Comparison of ENCODE assay signal across 1 cellular context in genomic region chr5:168528521-168529360, GRCh38.
TF ChIP-seq lines count a peak whose summit lies in the region.

TSS of gene FBLL1 (plus strand) at chr5:168529305. CDS start at chr5:168529505, 200 bp downstream.

TF ChIP-seq in HepG2, 621 proteins besides CTCF, POLR2A, EP300 and RAD21 (continued from another document and continues in another):
- 0 out of 2 replicates have a peak, but pooled peaks have one; percentile 31 for TF ChIP-seq ATF2 (CRISPR knock-in tag; IDR thresholded peaks at IDR 0.05)
- TF ChIP-seq ZNF543 (CRISPR knock-in tag; IDR thresholded peaks at IDR 0.05), result no peak
- TF ChIP-seq POLR2G (IDR thresholded peaks at IDR 0.05; ENCODE audit: low read depth, low read length), result no peak
- TF ChIP-seq ZMYM2 (CRISPR knock-in tag; IDR thresholded peaks at IDR 0.05), result no peak
- TF ChIP-seq ELF4 (CRISPR knock-in tag; IDR thresholded peaks at IDR 0.05; ENCODE audit: borderline replicate concordance), result no peak
- TF ChIP-seq ZNF614 (CRISPR knock-in tag; IDR thresholded peaks at IDR 0.05; ENCODE audit: borderline replicate concordance), result no peak
- no peak for TF ChIP-seq ZFP41 (CRISPR knock-in tag; IDR thresholded peaks at IDR 0.05; ENCODE audit: borderline replicate concordance)
- TF ChIP-seq ZNF510 (CRISPR knock-in tag; IDR thresholded peaks at IDR 0.05; ENCODE audit: low read depth), result no peak
- no peak for TF ChIP-seq ETS1 (CRISPR knock-in tag; IDR thresholded peaks at IDR 0.05)
- no peak for TF ChIP-seq ATF5 (CRISPR knock-in tag; IDR thresholded peaks at IDR 0.05; ENCODE audit: low read depth)
- no peak for TF ChIP-seq ZNF678 (CRISPR knock-in tag; IDR thresholded peaks at IDR 0.05)
- no peak for TF ChIP-seq ZNF3 (CRISPR knock-in tag; IDR thresholded peaks at IDR 0.05)
- TF ChIP-seq BRD4 (CRISPR knock-in tag; IDR thresholded peaks at IDR 0.05), result no peak
- TF ChIP-seq ZNF780A (CRISPR knock-in tag; IDR thresholded peaks at IDR 0.05), result no peak
- TF ChIP-seq TEF (CRISPR knock-in tag; IDR thresholded peaks at IDR 0.05), result peak; percentile 51; the same call in 1 of the 2 replicates
- TF ChIP-seq ARHGAP35 (CRISPR knock-in tag; IDR thresholded peaks at IDR 0.05; ENCODE audit: borderline replicate concordance), result no peak; the same call in 1 of the 2 replicates
- no peak for TF ChIP-seq JUNB (CRISPR knock-in tag; IDR thresholded peaks at IDR 0.05; ENCODE audit: borderline replicate concordance)
- TF ChIP-seq HNRNPH1 (optimal IDR thresholded peaks at IDR 0.05; ENCODE audit: low read depth, low read length), result no peak
- no peak for TF ChIP-seq ZNF572 (CRISPR knock-in tag; IDR thresholded peaks at IDR 0.05)
- TF ChIP-seq ZNF414 (CRISPR knock-in tag; IDR thresholded peaks at IDR 0.05), result no peak
- TF ChIP-seq ZBTB7A (CRISPR knock-in tag; IDR thresholded peaks at IDR 0.05), result no peak
- 0 out of 2 replicates have a peak, but pooled peaks have one; percentile 24 for TF ChIP-seq ZNF770 (CRISPR knock-in tag; IDR thresholded peaks at IDR 0.05)
- TF ChIP-seq ZNF124 (CRISPR knock-in tag; IDR thresholded peaks at IDR 0.05), result no peak
- TF ChIP-seq MATR3 (CRISPR knock-in tag; IDR thresholded peaks at IDR 0.05), result no peak
- peak; percentile 47; the same call in 1 of the 2 replicates for TF ChIP-seq RXRB (CRISPR knock-in tag; IDR thresholded peaks at IDR 0.05; ENCODE audit: borderline replicate concordance)
- no peak for TF ChIP-seq ZNF382 (CRISPR knock-in tag; IDR thresholded peaks at IDR 0.05; ENCODE audit: borderline replicate concordance)
- no peak for TF ChIP-seq ARNTL (CRISPR knock-in tag; IDR thresholded peaks at IDR 0.05)
- TF ChIP-seq ZNF17 (CRISPR knock-in tag; IDR thresholded peaks at IDR 0.05), result no peak
- no peak for TF ChIP-seq TCF7L2 (IDR thresholded peaks at IDR 0.05; ENCODE audit: low read depth, low read length)
- no peak for TF ChIP-seq ZNF136 (CRISPR knock-in tag; IDR thresholded peaks at IDR 0.05; ENCODE audit: low read depth)
- TF ChIP-seq ZFP36 (IDR thresholded peaks at IDR 0.05; ENCODE audit: borderline replicate concordance, low read depth, low read length, partially characterized antibody), result no peak
- TF ChIP-seq BORCS8-MEF2B (CRISPR knock-in tag; IDR thresholded peaks at IDR 0.05), result peak; percentile 78
- no peak for TF ChIP-seq ZNF850 (CRISPR knock-in tag; conservative IDR thresholded peaks at IDR 0.05)
- TF ChIP-seq MED1 (CRISPR knock-in tag; IDR thresholded peaks at IDR 0.05), result peak; percentile 30; the same call in 1 of the 2 replicates
- TF ChIP-seq STAG1 (CRISPR knock-in tag; IDR thresholded peaks at IDR 0.05), result no peak
- TF ChIP-seq SIX4 (CRISPR knock-in tag; IDR thresholded peaks at IDR 0.05), result peak; percentile 40; the same call in 1 of the 2 replicates
- no peak for TF ChIP-seq MAFK (conservative IDR thresholded peaks at IDR 0.05 in 1 of 2, IDR thresholded peaks at IDR 0.05 in 1 of 2; ENCODE audit: low read length in 2 of 2)
- TF ChIP-seq NFIC (IDR thresholded peaks at IDR 0.05; ENCODE audit: low read length), result no peak
- TF ChIP-seq HNRNPK (IDR thresholded peaks at IDR 0.05; ENCODE audit: low read depth, low read length, poor library complexity, severe bottlenecking), result no peak
- TF ChIP-seq MIER2 (CRISPR knock-in tag; IDR thresholded peaks at IDR 0.05), result peak; percentile 97
- TF ChIP-seq ZBTB34 (CRISPR knock-in tag; IDR thresholded peaks at IDR 0.05), result 0 out of 2 replicates have a peak, but pooled peaks have one; percentile 36
- TF ChIP-seq ZNF138 (CRISPR knock-in tag; IDR thresholded peaks at IDR 0.05; ENCODE audit: low read depth), result 0 out of 2 replicates have a peak, but pooled peaks have one; percentile 55
- no peak for TF ChIP-seq ZFAT (CRISPR knock-in tag; conservative IDR thresholded peaks at IDR 0.05)
- no peak for TF ChIP-seq SP5 (CRISPR knock-in tag; IDR thresholded peaks at IDR 0.05; ENCODE audit: borderline replicate concordance, low read depth)
- 0 out of 2 replicates have a peak, but pooled peaks have one; percentile 33 for TF ChIP-seq MIXL1 (CRISPR knock-in tag; IDR thresholded peaks at IDR 0.05)
- TF ChIP-seq SRSF9 (IDR thresholded peaks at IDR 0.05; ENCODE audit: borderline replicate concordance, insufficient read depth, low read depth, low read length, poor library complexity, severe bottlenecking), result no peak
- TF ChIP-seq PRMT3 (CRISPR knock-in tag; IDR thresholded peaks at IDR 0.05; ENCODE audit: borderline replicate concordance, low read depth), result peak; percentile 67; the same call in 1 of the 2 replicates
- no peak for TF ChIP-seq RXRA (CRISPR knock-in tag; IDR thresholded peaks at IDR 0.05)
- no peak for TF ChIP-seq ZNF550 (CRISPR knock-in tag; IDR thresholded peaks at IDR 0.05; ENCODE audit: borderline replicate concordance)
- no peak for TF ChIP-seq KAT7 (CRISPR knock-in tag; IDR thresholded peaks at IDR 0.05; ENCODE audit: borderline replicate concordance)
- no peak for TF ChIP-seq FOXP4 (CRISPR knock-in tag; IDR thresholded peaks at IDR 0.05)
- 0 out of 2 replicates have a peak, but pooled peaks have one; percentile 28 for TF ChIP-seq ISX (CRISPR knock-in tag; conservative IDR thresholded peaks at IDR 0.05)
- TF ChIP-seq RBFOX2 (IDR thresholded peaks at IDR 0.05; ENCODE audit: low read depth, low read length), result no peak
- TF ChIP-seq REPIN1 (CRISPR knock-in tag; IDR thresholded peaks at IDR 0.05; ENCODE audit: borderline replicate concordance, low read depth), result peak; percentile 49; the same call in 1 of the 2 replicates
- 0 out of 2 replicates have a peak, but pooled peaks have one; percentile 34 for TF ChIP-seq ZNF607 (CRISPR knock-in tag; IDR thresholded peaks at IDR 0.05; ENCODE audit: borderline replicate concordance)
- TF ChIP-seq FOSL2 (CRISPR knock-in tag; IDR thresholded peaks at IDR 0.05), result 0 out of 2 replicates have a peak, but pooled peaks have one; percentile 13
- no peak for TF ChIP-seq SKIL (CRISPR knock-in tag; IDR thresholded peaks at IDR 0.05; ENCODE audit: borderline replicate concordance)
- peak; percentile 90 for TF ChIP-seq ZSCAN9 (CRISPR knock-in tag; IDR thresholded peaks at IDR 0.05; ENCODE audit: borderline replicate concordance)
- TF ChIP-seq NRL (CRISPR knock-in tag; IDR thresholded peaks at IDR 0.05; ENCODE audit: borderline replicate concordance), result no peak
- TF ChIP-seq HES4 (CRISPR knock-in tag; IDR thresholded peaks at IDR 0.05; ENCODE audit: borderline replicate concordance), result peak; percentile 38; the same call in 1 of the 2 replicates
- peak; percentile 70; the same call in 1 of the 2 replicates for TF ChIP-seq ZNF558 (CRISPR knock-in tag; IDR thresholded peaks at IDR 0.05; ENCODE audit: borderline replicate concordance)
- TF ChIP-seq ZNF362 (CRISPR knock-in tag; IDR thresholded peaks at IDR 0.05; ENCODE audit: borderline replicate concordance), result no peak
